In genomic region chr11:18093946-18094345, GRCh38 we compare ENCODE assay signal across 23 cellular contexts. TPM values are rescaled to one million over a fixed set of nuclear protein-coding genes. Genes with fewer than 3 reads are reported as not detected.
"Had no signal": no experiment of that assay in that cellular context is flagged by ENCODE, and none has a peak within 500 bp of the region (broad histone marks: within the 10 kb centered on the region; RNA-seq: fewer than 3 reads in every experiment).

No MANE protein-coding gene starts in this region.

- ATAC-seq: gastroesophageal sphincter; left cardiac atrium; left ventricle myocardium superior; naive thymus-derived CD8-positive, alpha-beta T cell; psoas muscle; right lobe of liver; stimulated activated naive B cell treated with anti-CD40 and anti-IgM and Interleukin-4, amounts not matched to agents 10 μg/mL and 1 μg/mL and 100 μg/mL, for 72 hours had no signal

- H3K27ac Mint-ChIP-seq: naive thymus-derived CD8-positive, alpha-beta T cell; stimulated activated naive B cell treated with anti-CD40 and anti-IgM and Interleukin-4, amounts not matched to agents 10 μg/mL and 1 μg/mL and 100 μg/mL, for 72 hours; type B pancreatic cell had no signal

- H3K9me3 Mint-ChIP-seq: naive thymus-derived CD8-positive, alpha-beta T cell; stimulated activated naive B cell treated with anti-CD40 and anti-IgM and Interleukin-4, amounts not matched to agents 10 μg/mL and 1 μg/mL and 100 μg/mL, for 72 hours; type B pancreatic cell had no signal

- H3K27me3 Mint-ChIP-seq: naive thymus-derived CD8-positive, alpha-beta T cell; stimulated activated naive B cell treated with anti-CD40 and anti-IgM and Interleukin-4, amounts not matched to agents 10 μg/mL and 1 μg/mL and 100 μg/mL, for 72 hours; type B pancreatic cell had no signal

- DNase-seq: colonic mucosa; dermis blood vessel endothelial cell; esophagus squamous epithelium; foreskin fibroblast; kidney; left cardiac atrium; left ventricle myocardium superior; mesenchymal stem cell; naive thymus-derived CD8-positive, alpha-beta T cell; psoas muscle; retina; right lobe of liver; spleen; stimulated activated CD4-positive, alpha-beta T cell treated with anti-CD3 and anti-CD28 coated beads, Interleukin-15, amount 100 ng/mL, for 24 hours; stimulated activated CD4-positive, alpha-beta T cell treated with anti-CD3 and anti-CD28 coated beads, Interleukin-1b, Interleukin-23, amount 100 ng/mL, for 48 hours; stimulated activated CD4-positive, alpha-beta T cell treated with anti-CD3 and anti-CD28 coated beads, Interleukin-4, amount 100 ng/mL, for 24 hours; stimulated activated naive B cell treated with anti-CD40 and anti-IgM and Interleukin-4, amounts not matched to agents 10 μg/mL and 1 μg/mL and 100 μg/mL, for 72 hours; thyroid gland had no signal

- H3K4me3 Mint-ChIP-seq: naive thymus-derived CD8-positive, alpha-beta T cell; stimulated activated naive B cell treated with anti-CD40 and anti-IgM and Interleukin-4, amounts not matched to agents 10 μg/mL and 1 μg/mL and 100 μg/mL, for 72 hours; type B pancreatic cell had no signal

RNA-seq across cellular contexts. Expression of gene MRGPRX3, which starts 38.4 kb away (rescaled TPM):
- total RNA-seq: colonic mucosa; dermis blood vessel endothelial cell; epithelial cell of proximal tubule; kidney; left cardiac atrium; left ventricle myocardium superior; naive thymus-derived CD8-positive, alpha-beta T cell; osteoblast; psoas muscle; spleen; suprapubic skin; thyroid gland had no signal

RNA-seq across cellular contexts. Expression of gene TPH1, which starts 47.9 kb away (rescaled TPM):
- total RNA-seq: epithelial cell of proximal tubule, left ventricle myocardium superior had no signal
